In genomic region chr20:57162253-57162652, GRCh38 we compare ENCODE assay signal across 23 cellular contexts.
"Had no signal": no experiment of that assay in that cellular context is flagged by ENCODE, and none has a peak within 500 bp of the region (broad histone marks: within the 10 kb centered on the region; RNA-seq: fewer than 3 reads in every experiment).

No MANE protein-coding gene starts in this region.

- H3K36me3 ChIP-seq: adrenal gland, left lung, ovary, suprapubic skin, tibial nerve had no signal

- ATAC-seq: activated CD4-positive, CD25-positive, alpha-beta regulatory T cell treated with anti-CD3 and anti-CD28 coated beads, Interleukin-2, amount 50 U/mL, for 24 hours; body of pancreas; left lung; mucosa of descending colon had no signal

- DNase-seq: activated CD4-positive, alpha-beta memory T cell treated with anti-CD3 and anti-CD28 coated beads for 36 hours; activated CD4-positive, alpha-beta T cell treated with anti-CD3 and anti-CD28 coated beads, Interleukin-2, amount 10 ng/mL, durations not matched to agents 24 days and 14 days; activated CD8-positive, alpha-beta memory T cell treated with anti-CD3 and anti-CD28 coated beads, Interleukin-2, amount 50 U/mL, for 4 hours; activated effector memory CD4-positive, alpha-beta T cell treated with anti-CD3 and anti-CD28 coated beads, Interleukin-2, amount 50 U/mL, for 16 hours; activated naive CD4-positive, alpha-beta T cell treated with anti-CD3 and anti-CD28 coated beads for 36 hours; activated naive CD8-positive, alpha-beta T cell treated with anti-CD3 and anti-CD28 coated beads for 36 hours; activated T-cell treated with anti-CD3 and anti-CD28 coated beads, Interleukin-2, amount 50 U/mL, for 1 hour; adrenal gland; body of pancreas; effector memory CD4-positive, alpha-beta T cell; erythroblast; foreskin fibroblast; left lung; mucosa of descending colon; nephron progenitor cell; ovary; stimulated activated naive CD4-positive, alpha-beta T cell; T-helper 1 cell had no signal

- H3K4me3 ChIP-seq: adrenal gland, body of pancreas, coronary artery, dorsolateral prefrontal cortex, left lung, mucosa of descending colon, ovary, suprapubic skin, tibial nerve had no signal

- H3K4me1 ChIP-seq: adrenal gland, body of pancreas, left lung, suprapubic skin had no signal

- H3K9me3 ChIP-seq: adrenal gland, body of pancreas, left lung, mucosa of descending colon, ovary, suprapubic skin, tibial nerve had no signal

- H3K27ac ChIP-seq: adrenal gland, body of pancreas, coronary artery, left lung, ovary, suprapubic skin, tibial nerve had no signal

- H3K27me3 ChIP-seq: adrenal gland, body of pancreas, dorsolateral prefrontal cortex, left lung, ovary, suprapubic skin, tibial nerve had no signal
